Comparison of ENCODE assay signal across 8 cellular contexts in genomic region chr5:43065384-43066230, GRCh38. TPM values are rescaled to one million over a fixed set of nuclear protein-coding genes. Genes with fewer than 3 reads are reported as not detected.
DNase-seq lines count a peak whose midpoint lies in the region; ATAC-seq and TF ChIP-seq lines count a peak whose summit lies in the region.

No MANE protein-coding gene starts in this region.

- intact Hi-C loops in CD14-positive monocyte (cut with micrococcal nuclease): loop anchor here (1.0 to 10.0 kb wide), 9 partner anchors 24 to 417 kb away; partner anchors contain the start of genes ANXA2R (in 1 of the 2), HMGCS1 (in 1 of the 2), NIM1K (in 1 of the 2) and TMEM267 (in 1 of the 2)
- intact Hi-C loops in left lung (cut with DNase I): no loop called here

- peak; percentile 7 for ATAC-seq in GM21390 (IDR thresholded peaks at IDR 0.05; ENCODE audit: unreplicated experiment)
- peak; percentile 2 to 8 for ATAC-seq in activated CD4-positive, CD25-positive, alpha-beta regulatory T cell treated with anti-CD3 and anti-CD28 coated beads, Interleukin-2, amount 50 U/mL, for 24 hours
- ATAC-seq in left lung: peak; percentile 38

- H3K27ac ChIP-seq in left lung: peak overlapping the region; percentile 100

- H3K9me3 ChIP-seq in MG63 (no peaks in the 10 kb centered on the region), left lung (no peaks in the 10 kb centered on the region)

- H3K9me3 Mint-ChIP-seq in CD14-positive monocyte: peaks cover 0 to 6% (median 0%) of the 10 kb centered on the region in 7 donors

- no peaks in the 10 kb centered on the region for H3K36me3 ChIP-seq in MG63
- H3K36me3 ChIP-seq in left lung: peaks cover 0 to 5% of the 10 kb centered on the region in 2 donors

- no peaks in the 10 kb centered on the region for H3K27me3 ChIP-seq in MG63
- H3K27me3 ChIP-seq in left lung: no peaks in the 10 kb centered on the region

- H3K27ac Mint-ChIP-seq in CD14-positive monocyte: peak overlapping the region; percentile 97 to 99 (median 99)

- H3K36me3 Mint-ChIP-seq in CD14-positive monocyte: peaks cover 4 to 11% of the 10 kb centered on the region in 2 donors

- TF ChIP-seq CTCF in CD14-positive monocyte (IDR thresholded peaks at IDR 0.05) (no peak), choroid plexus epithelial cell (conservative IDR thresholded peaks at IDR 0.05; ENCODE audit: low read depth, low read length) (no peak), left lung (IDR thresholded peaks at IDR 0.05) (no peak)

- H3K4me3 Mint-ChIP-seq in CD14-positive monocyte: peak overlapping the region; percentile 94 to 98

- H3K4me1 Mint-ChIP-seq in CD14-positive monocyte: peaks cover 38% of the 10 kb centered on the region

- DNase-seq in CD14-positive monocyte (ENCODE audit: low spot score) (peak; percentile 61), MG63 (peak; percentile 50), choroid plexus epithelial cell (ENCODE audit: low read depth) (peak; percentile 76), left lung (peak; percentile 74 to 88), KG1 (lab: John Stamatoyannopoulos, UW) (no peak)
- peak; percentile 60 for DNase-seq in stimulated activated CD4-positive, alpha-beta T cell treated with anti-CD3 and anti-CD28 coated beads, Interleukin-4, amount 100 ng/mL, for 1 hour

- no peaks in the 10 kb centered on the region for H3K27me3 Mint-ChIP-seq in CD14-positive monocyte (ENCODE audit: low read depth in 3 of 3)

- H3K4me1 ChIP-seq in left lung: peaks cover 16 to 44% of the 10 kb centered on the region in 2 donors

- H3K4me3 ChIP-seq in MG63 (peak overlapping the region; percentile 81), choroid plexus epithelial cell (ENCODE audit: low read depth, low read length) (peak overlapping the region; percentile 82), left lung (peak overlapping the region; percentile 64 to 69)

RNA-seq across cellular contexts. Expression of gene ANXA2R, which starts 25.5 kb away (rescaled TPM):
- polyA plus RNA-seq in CD14-positive monocyte: 1 to 10 TPM; 2.3 to 3.1 TPM
- 0.12 and 4.3 TPM in 2 replicates for total RNA-seq in MG63 (2014; rRNA removed; shearing (Covaris generic); ENCODE audit: low replicate concordance)
- total RNA-seq in left lung: 1 to 10 TPM; 2.3 to 2.9 TPM

RNA-seq across cellular contexts. Expression of gene ZNF131, which starts 55.1 kb away (rescaled TPM):
- 10 to 100 TPM; 13.4 to 17.2 TPM for polyA plus RNA-seq in CD14-positive monocyte
- 22.1 and 64.4 TPM in 2 replicates for total RNA-seq in MG63 (2014; rRNA removed; shearing (Covaris generic); ENCODE audit: low replicate concordance)
- total RNA-seq in left lung: 10 to 100 TPM; 23.4 to 33.1 TPM

Comparison
In these comparisons a context has a peak if more than half of its experiments do, and no peak if none do; other contexts are left out.
1. intact Hi-C loops: an anchor here in CD14-positive monocyte (1.0 to 10.0 kb wide); none called in left lung.